Comparison of ENCODE assay signal across 23 cellular contexts in the genomic region with DNA sequence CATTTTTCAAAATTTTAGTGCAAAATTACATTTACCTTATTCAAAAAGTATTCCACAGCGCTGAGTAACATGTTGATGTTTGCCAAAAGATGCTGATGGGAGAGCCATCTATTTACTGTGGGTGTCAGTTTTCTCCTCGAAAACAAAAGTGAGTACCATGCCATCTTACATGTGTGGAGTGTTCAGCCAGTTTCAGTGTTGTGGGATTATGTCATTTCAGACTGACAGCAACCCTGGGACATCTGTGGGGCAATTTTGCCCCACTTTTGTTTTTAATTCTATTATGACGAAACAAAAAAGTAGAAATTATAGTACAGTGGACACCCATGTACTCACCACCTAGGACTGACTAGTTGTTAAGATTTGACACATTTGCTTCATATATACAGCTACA. TPM values are rescaled to one million over a fixed set of nuclear protein-coding genes. Genes with fewer than 3 reads are reported as not detected.
A peak's percentile ranks its signal among the peaks of the same experiment; 100 is the strongest.
DNase-seq lines count a peak whose midpoint lies in the region; ATAC-seq and TF ChIP-seq lines count a peak whose summit lies in the region.
"Had no signal": no experiment of that assay in that cellular context is flagged by ENCODE, and none has a peak within 500 bp of the region (broad histone marks: within the 10 kb centered on the region; RNA-seq: fewer than 3 reads in every experiment).

No MANE protein-coding gene starts in this region.

- no peaks in the 10 kb centered on the region for H3K36me3 ChIP-seq in lower lobe of right lung
- peaks cover 0 to 7% (median 0%) of the 10 kb centered on the region in 9 donors for H3K36me3 ChIP-seq in heart left ventricle
- no peaks in the 10 kb centered on the region for H3K36me3 ChIP-seq in HAP-1 (replicated peaks)
- H3K36me3 ChIP-seq: adrenal gland, gastrocnemius medialis had no signal

- H3K9me3 ChIP-seq in lower lobe of right lung (no peaks in the 10 kb centered on the region), heart left ventricle (peaks cover 0 to 9% (median 0%) of the 10 kb centered on the region in 12 donors), HAP-1 (no peaks in the 10 kb centered on the region)
- H3K9me3 ChIP-seq: adrenal gland, body of pancreas, gastrocnemius medialis had no signal

- no peak overlapping the region for H3K4me3 Mint-ChIP-seq in activated CD4-positive, alpha-beta T cell treated with anti-CD3 and anti-CD28 coated beads for 36 hours
- H3K4me3 Mint-ChIP-seq: activated naive CD4-positive, alpha-beta T cell treated with anti-CD3 and anti-CD28 coated beads for 36 hours; CD4-positive, alpha-beta memory T cell; GM23338; nephron progenitor cell had no signal

- H3K4me1 ChIP-seq in lower lobe of right lung (peaks cover 38% of the 10 kb centered on the region), heart left ventricle (peaks cover 0 to 46% (median 27%) of the 10 kb centered on the region in 12 donors), HAP-1 (no peaks in the 10 kb centered on the region)
- H3K4me1 ChIP-seq: body of pancreas had no signal

- 61 to 82% (median 64%) methylated on average over 3 of the region's 3 CpGs for WGBS in heart left ventricle, 4 donors

- intact Hi-C loops in activated CD4-positive, alpha-beta T cell treated with anti-CD3 and anti-CD28 coated beads for 36 hours (cut with DNase I, micrococcal nuclease): no loop called here
- intact Hi-C loops in lower lobe of right lung (cut with DNase I): no loop called here
- intact Hi-C loops in heart left ventricle (cut with DNase I): loop anchor here in 1 of 10 donors (5.0 kb wide), 1 partner anchor 34 kb away; no protein-coding TSS in a partner anchor

- POLR2A ChIA-PET in activated CD4-positive, alpha-beta T cell treated with anti-CD3 and anti-CD28 coated beads for 36 hours (lab: Charles Lee): no interaction called here

- peaks cover 32% of the 10 kb centered on the region for H3K4me1 Mint-ChIP-seq in activated CD4-positive, alpha-beta T cell treated with anti-CD3 and anti-CD28 coated beads for 36 hours

- no peak for TF ChIP-seq POLR2A in heart left ventricle (IDR thresholded peaks at IDR 0.05)

- H3K27me3 Mint-ChIP-seq in activated CD4-positive, alpha-beta T cell treated with anti-CD3 and anti-CD28 coated beads for 36 hours: no peaks in the 10 kb centered on the region
- H3K27me3 Mint-ChIP-seq: CD4-positive, alpha-beta memory T cell had no signal

- DNase-seq in activated CD4-positive, alpha-beta T cell treated with anti-CD3 and anti-CD28 coated beads for 36 hours: no peak
- no peak for DNase-seq in activated CD4-positive, alpha-beta T cell treated with anti-CD3 and anti-CD28 coated beads for 48 hours
- no peak for DNase-seq in lower lobe of right lung
- DNase-seq in heart left ventricle: no peak
- DNase-seq in HAP-1 (ENCODE audit: low spot score in 2 of 2): no peak
- DNase-seq in DMS114 treated with DMSO at 0.1 percent for 48 hours (lab: John Stamatoyannopoulos, UW; ENCODE audit: unreplicated experiment): no peak
- DNase-seq: activated CD4-positive, alpha-beta T cell treated with anti-CD3 and anti-CD28 coated beads, Interleukin-2, amount 50 U/mL, for 4 hours; activated CD4-positive, CD25-positive, alpha-beta regulatory T cell; activated naive CD4-positive, alpha-beta T cell treated with anti-CD3 and anti-CD28 coated beads for 36 hours; adrenal gland; CD4-positive, alpha-beta memory T cell; gastrocnemius medialis; NCI-H2081 treated with DMSO at 0.1 percent for 48 hours; NCI-H510A; nephron progenitor cell; PC-3; stimulated activated CD4-positive, alpha-beta T cell treated with anti-CD3 and anti-CD28 coated beads, Interleukin-4, amount 100 ng/mL, for 1 hour had no signal

- peaks cover 2% of the 10 kb centered on the region for H3K36me3 Mint-ChIP-seq in activated CD4-positive, alpha-beta T cell treated with anti-CD3 and anti-CD28 coated beads for 36 hours (ENCODE audit: low read depth)

- TF ChIP-seq CTCF in lower lobe of right lung (IDR thresholded peaks at IDR 0.05): no peak
- no peak for TF ChIP-seq CTCF in heart left ventricle (IDR thresholded peaks at IDR 0.05)

- peak overlapping the region; percentile 24 for H3K27ac ChIP-seq in cingulate gyrus (ENCODE audit: low read depth, low read length)
- peak overlapping the region; percentile 83 for H3K27ac ChIP-seq in lower lobe of right lung
- no peak overlapping the region for H3K27ac ChIP-seq in heart left ventricle
- H3K27ac ChIP-seq: adrenal gland, gastrocnemius medialis, hepatocyte, SK-N-MC had no signal

- H3K4me3 ChIP-seq in lower lobe of right lung: no peak overlapping the region
- H3K4me3 ChIP-seq in heart left ventricle: no peak overlapping the region
- H3K4me3 ChIP-seq in HAP-1: no peak overlapping the region
- H3K4me3 ChIP-seq: adrenal gland, body of pancreas, gastrocnemius medialis, GM23338, hepatocyte, K562, SK-N-MC had no signal

- CTCF ChIA-PET in activated CD4-positive, alpha-beta T cell treated with anti-CD3 and anti-CD28 coated beads for 36 hours (lab: Charles Lee): no interaction called here

- no peaks in the 10 kb centered on the region for H3K27me3 ChIP-seq in lower lobe of right lung (ENCODE audit: low read depth)
- no peaks in the 10 kb centered on the region for H3K27me3 ChIP-seq in heart left ventricle
- H3K27me3 ChIP-seq in HAP-1 (ENCODE audit: low read depth): no peaks in the 10 kb centered on the region
- H3K27me3 ChIP-seq: adrenal gland, body of pancreas, gastrocnemius medialis, hepatocyte had no signal

- ATAC-seq in activated CD4-positive, alpha-beta T cell treated with anti-CD3 and anti-CD28 coated beads for 36 hours: peak; percentile 36
- ATAC-seq in lower lobe of right lung (peak; percentile 2 to 20), heart left ventricle (no peak)
- ATAC-seq: gastrocnemius medialis, GM23338, K562, PC-3 had no signal

- in situ Hi-C loops in HAP-1 (cut with MboI; ENCODE audit: low sequenced_read_pairs): no loop called here

- no peaks in the 10 kb centered on the region for H3K9me3 Mint-ChIP-seq in activated CD4-positive, alpha-beta T cell treated with anti-CD3 and anti-CD28 coated beads for 36 hours (ENCODE audit: low read depth)

- H3K27ac Mint-ChIP-seq in activated CD4-positive, alpha-beta T cell treated with anti-CD3 and anti-CD28 coated beads for 36 hours: no peak overlapping the region
- H3K27ac Mint-ChIP-seq: activated naive CD4-positive, alpha-beta T cell treated with anti-CD3 and anti-CD28 coated beads for 36 hours; GM23338; nephron progenitor cell had no signal

RNA-seq across cellular contexts. Expression of a gene that starts 19.6 kb away (rescaled TPM):
- 1 to 10 TPM; 5.6 to 5.8 TPM for total RNA-seq in activated CD4-positive, alpha-beta T cell treated with anti-CD3 and anti-CD28 coated beads for 36 hours
- total RNA-seq in lower lobe of right lung (42.5 TPM), heart left ventricle (10 to 100 TPM; 26.3 to 64.2 (median 50.2) TPM)
- polyA plus RNA-seq in heart left ventricle: 10 to 100 TPM; 38.9 to 59.6 TPM

Comparison
In these comparisons a context has a peak if more than half of its experiments do, and no peak if none do; other contexts are left out.
1. ATAC-seq: peak in activated CD4-positive, alpha-beta T cell treated with anti-CD3 and anti-CD28 coated beads for 36 hours (single experiment) and lower lobe of right lung (2 of 2); none in heart left ventricle (0 of 4).
2. H3K27ac ChIP-seq: peak in cingulate gyrus (single experiment) and lower lobe of right lung (single experiment); none in heart left ventricle (0 of 12).